18 cellular contexts compared by ENCODE assay signal in genomic region chr7:70178206-70178605, GRCh38.
"Had no signal": no experiment of that assay in that cellular context is flagged by ENCODE, and none has a peak within 500 bp of the region (broad histone marks: within the 10 kb centered on the region; RNA-seq: fewer than 3 reads in every experiment).

No MANE protein-coding gene starts in this region.

- H3K4me3 Mint-ChIP-seq: activated CD4-positive, alpha-beta T cell treated with anti-CD3 and anti-CD28 coated beads, Interleukin-2, amount 10 ng/mL, durations not matched to agents 24 days and 14 days; activated CD8-positive, alpha-beta T cell treated with anti-CD3 and anti-CD28 coated beads, Interleukin-2, amount 10 ng/mL, durations not matched to agents 7 days and 5 days; activated T-cell treated with anti-CD3 and anti-CD28 coated beads, Interleukin-2, amount 50 U/mL, for 24 hours; brain had no signal

- H3K9me3 ChIP-seq: colonic mucosa, ovary, psoas muscle, stomach, vagina had no signal

- H3K36me3 Mint-ChIP-seq: activated naive CD8-positive, alpha-beta T cell treated with anti-CD3 and anti-CD28 coated beads, Interleukin-2, amount 10 ng/mL, durations not matched to agents 7 days and 5 days; naive thymus-derived CD8-positive, alpha-beta T cell had no signal

- H3K27ac Mint-ChIP-seq: activated CD4-positive, alpha-beta T cell treated with anti-CD3 and anti-CD28 coated beads, Interleukin-2, amount 10 ng/mL, durations not matched to agents 24 days and 14 days; activated naive CD8-positive, alpha-beta T cell treated with anti-CD3 and anti-CD28 coated beads, Interleukin-2, amount 10 ng/mL, durations not matched to agents 7 days and 5 days; activated T-cell treated with anti-CD3 and anti-CD28 coated beads, Interleukin-2, amount 50 U/mL, for 24 hours; activated T-helper 2 cell treated with anti-CD3 and anti-CD28 coated beads, Interferon-gamma antibody, Interleukin-2, Interleukin-4, amounts not matched to agents 10 μg/mL and 5 μg/mL and 100 μg/mL, durations not matched to agents 14 hours and 24 hours and 36 hours had no signal

- H3K36me3 ChIP-seq: colonic mucosa, ovary, stomach, vagina had no signal

- H3K4me3 ChIP-seq: colonic mucosa, ovary, psoas muscle, skin epidermis, stomach, vagina had no signal

- ATAC-seq: psoas muscle had no signal

- H3K27me3 Mint-ChIP-seq: brain had no signal

- H3K27ac ChIP-seq: colonic mucosa, ovary, psoas muscle, skin epidermis, stomach, vagina had no signal

- DNase-seq: activated CD4-positive, alpha-beta T cell treated with anti-CD3 and anti-CD28 coated beads, Interleukin-2, amount 10 ng/mL, durations not matched to agents 24 days and 14 days; activated CD4-positive, CD25-positive, alpha-beta regulatory T cell; activated CD8-positive, alpha-beta T cell treated with anti-CD3 and anti-CD28 coated beads, Interleukin-2, amount 10 ng/mL, durations not matched to agents 7 days and 5 days; activated naive CD4-positive, alpha-beta T cell treated with Interleukin-2 at 50 U/mL for 16 hours; activated naive CD8-positive, alpha-beta T cell treated with anti-CD3 and anti-CD28 coated beads, Interleukin-2, amount 10 ng/mL, durations not matched to agents 7 days and 5 days; activated T-cell treated with anti-CD3 and anti-CD28 coated beads, Interleukin-2, amount 50 U/mL, for 24 hours; mesenchymal stem cell; ovary; psoas muscle; right cardiac atrium; stimulated activated CD4-positive, alpha-beta T cell treated with anti-CD3 and anti-CD28 coated beads, Interleukin-4, amount 100 ng/mL, for 1 hour; stomach had no signal

- H3K4me1 Mint-ChIP-seq: activated CD4-positive, alpha-beta T cell treated with anti-CD3 and anti-CD28 coated beads, Interleukin-2, amount 10 ng/mL, durations not matched to agents 24 days and 14 days had no signal

- H3K4me1 ChIP-seq: colonic mucosa, psoas muscle, vagina had no signal

- H3K9me3 Mint-ChIP-seq: activated naive CD8-positive, alpha-beta T cell treated with anti-CD3 and anti-CD28 coated beads, Interleukin-2, amount 10 ng/mL, durations not matched to agents 7 days and 5 days; activated T-cell treated with anti-CD3 and anti-CD28 coated beads, Interleukin-2, amount 50 U/mL, for 24 hours had no signal

- H3K27me3 ChIP-seq: colonic mucosa, ovary, stomach, vagina had no signal
